8 cellular contexts compared by ENCODE assay signal in genomic region chrX:70289793-70290770, GRCh38. TPM values are rescaled to one million over a fixed set of nuclear protein-coding genes. Genes with fewer than 3 reads are reported as not detected.
A peak's percentile ranks its signal among the peaks of the same experiment; 100 is the strongest.
DNase-seq lines count a peak whose midpoint lies in the region; ATAC-seq and TF ChIP-seq lines count a peak whose summit lies in the region.

TSS of gene KIF4A (plus strand) at chrX:70290104. CDS start at chrX:70290459, 355 bp downstream.
TSS of gene PDZD11 (minus strand) at chrX:70289927. CDS start at chrX:70289341, 586 bp downstream.

- no peaks in the 10 kb centered on the region for H3K27me3 ChIP-seq in brain microvascular endothelial cell (replicated peaks)
- H3K27me3 ChIP-seq in iPS-15b (ENCODE audit: control insufficient read depth, insufficient read depth, low read length): no peaks in the 10 kb centered on the region
- H3K27me3 ChIP-seq in skeletal muscle satellite cell (ENCODE audit: control insufficient read depth, insufficient read depth, low read length): no peaks in the 10 kb centered on the region

- peaks cover 2% of the 10 kb centered on the region for H3K9me3 ChIP-seq in iPS-15b (ENCODE audit: control insufficient read depth, insufficient read depth, low read length)
- H3K9me3 ChIP-seq in skeletal muscle satellite cell (replicated peaks; ENCODE audit: low read length): no peaks in the 10 kb centered on the region

- peak within 1 kb of the TSS; percentile 79 for H3K9ac ChIP-seq in iPS-15b (ENCODE audit: low read depth, low read length)
- H3K9ac ChIP-seq in skeletal muscle satellite cell (ENCODE audit: low read depth, low read length): peak within 1 kb of the TSS; percentile 87

- H3K36me3 ChIP-seq in brain microvascular endothelial cell (replicated peaks): peaks cover 4% of the 10 kb centered on the region
- peaks cover 2% of the 10 kb centered on the region for H3K36me3 ChIP-seq in iPS-15b (ENCODE audit: control insufficient read depth, insufficient read depth, low read length)
- H3K36me3 ChIP-seq in skeletal muscle satellite cell (ENCODE audit: insufficient read depth, low read length): peaks cover 4% of the 10 kb centered on the region

- TF ChIP-seq CTCF in brain microvascular endothelial cell (IDR thresholded peaks at IDR 0.05; ENCODE audit: low read depth, low read length, missing control alignments): no peak

- H3K4me3 ChIP-seq in brain microvascular endothelial cell (ENCODE audit: low read depth, low read length): peak within 1 kb of the TSS; percentile 82
- peak within 1 kb of the TSS; percentile 77 for H3K4me3 ChIP-seq in iPS-15b (ENCODE audit: low read depth, low read length)
- H3K4me3 ChIP-seq in skeletal muscle satellite cell (ENCODE audit: low read length): peak within 1 kb of the TSS; percentile 76

- peak; percentile 73 for DNase-seq in SIG-M5 treated with dmso at 0.1 percent for 504 hours (lab: John Stamatoyannopoulos, UW; ENCODE audit: unreplicated experiment)
- DNase-seq in SIG-M5 (lab: John Stamatoyannopoulos, UW): no peak
- peak; percentile 11 for DNase-seq in NCI-H2081 treated with DMSO at 0.1 percent for 48 hours (lab: John Stamatoyannopoulos, UW)
- peak; percentile 83 for DNase-seq in UCSD-AML1 (lab: John Stamatoyannopoulos, UW; ENCODE audit: unreplicated experiment)
- peak; percentile 75 for DNase-seq in brain microvascular endothelial cell

- peak within 1 kb of the TSS; percentile 45 for H3K27ac ChIP-seq in brain microvascular endothelial cell

- peak within 1 kb of the TSS; percentile 84 for H3K4me2 ChIP-seq in skeletal muscle satellite cell (ENCODE audit: low read length)

- peak; percentile 97 for ATAC-seq in HG02973 (IDR thresholded peaks at IDR 0.05; ENCODE audit: unreplicated experiment)

- peaks cover 3% of the 10 kb centered on the region for H3K4me1 ChIP-seq in iPS-15b (ENCODE audit: control insufficient read depth, insufficient read depth, low read length)
- H3K4me1 ChIP-seq in skeletal muscle satellite cell (ENCODE audit: control insufficient read depth, insufficient read depth, low read length): peaks cover 11% of the 10 kb centered on the region

- in situ Hi-C loops in brain microvascular endothelial cell (cut with HindIII; ENCODE audit: low pct_ligation_motif_present, low sequenced_read_pairs): no loop called here

RNA-seq across cellular contexts. Expression of gene KIF4A, which starts in this region (rescaled TPM):
- 8.4 and 12.0 TPM in 2 replicates for total RNA-seq in skeletal muscle satellite cell (2012; rRNA removed)

RNA-seq across cellular contexts. Expression of gene PDZD11, which starts in this region (rescaled TPM):
- 49.7 and 62.0 TPM in 2 replicates for total RNA-seq in skeletal muscle satellite cell (2012; rRNA removed)
